In the genomic region with DNA sequence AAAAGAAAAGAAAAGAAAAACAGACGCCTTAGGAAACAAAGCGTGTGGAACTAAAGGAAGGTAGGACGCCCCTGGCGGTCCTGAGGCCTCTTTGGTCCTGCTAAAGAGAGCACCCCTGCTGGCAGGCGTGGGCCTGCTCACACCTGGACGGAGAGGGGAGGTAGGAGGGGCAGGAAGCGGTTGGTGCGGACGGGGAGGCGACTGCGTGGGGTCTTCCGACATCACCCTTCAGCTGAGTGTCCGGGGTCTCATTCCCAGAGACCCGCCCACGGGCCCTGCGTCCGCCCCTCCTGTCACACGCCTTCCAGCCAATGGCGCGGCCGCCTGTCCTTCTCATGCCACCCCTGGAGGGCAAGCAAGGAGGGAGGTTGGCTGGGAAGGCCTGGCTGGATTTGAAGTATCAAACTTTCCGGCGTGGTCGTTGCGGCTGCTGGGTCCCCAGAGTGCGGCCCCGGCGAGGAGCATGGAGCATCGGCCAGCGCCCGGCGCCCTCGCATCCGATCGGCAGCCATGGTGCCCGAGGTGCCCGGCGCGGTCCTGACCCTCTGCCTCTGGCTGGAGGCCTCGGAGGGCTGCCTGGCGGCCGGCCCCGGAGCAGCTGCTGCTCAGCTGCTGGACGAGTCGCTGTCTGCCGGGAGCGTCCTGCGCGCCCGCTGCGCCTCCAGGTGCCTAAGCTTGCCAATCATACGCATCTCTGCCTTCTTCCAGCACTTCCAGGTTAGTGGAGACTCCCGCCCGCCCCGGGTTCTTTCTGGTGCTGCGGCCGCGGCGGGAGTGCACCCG, we compare ENCODE assay signal across 8 cellular contexts. TPM values are rescaled to one million over a fixed set of nuclear protein-coding genes. Genes with fewer than 3 reads are reported as not detected.
DNase-seq lines count a peak whose midpoint lies in the region; ATAC-seq and TF ChIP-seq lines count a peak whose summit lies in the region.

No MANE protein-coding gene starts in this region.

- POLR2A ChIA-PET in naive thymus-derived CD4-positive, alpha-beta T cell (lab: Charles Lee): interaction anchor here (1.5 to 1.6 kb wide), 2 partner anchors 48 to 272 kb away, joined by 3 to 7 read pairs; a partner anchor contains a TSS

- no peaks in the 10 kb centered on the region for H3K9me3 ChIP-seq in naive thymus-derived CD4-positive, alpha-beta T cell (ENCODE audit: control insufficient read depth in 2 of 3, low read length in 3 of 3)
- H3K9me3 ChIP-seq in psoas muscle: no peaks in the 10 kb centered on the region

- no peaks in the 10 kb centered on the region for H3K36me3 Mint-ChIP-seq in activated naive CD4-positive, alpha-beta T cell treated with anti-CD3 and anti-CD28 coated beads, Interleukin-2, amount 10 ng/mL, durations not matched to agents 7 days and 5 days
- no peaks in the 10 kb centered on the region for H3K36me3 Mint-ChIP-seq in naive thymus-derived CD4-positive, alpha-beta T cell

- peaks cover 9 to 12% of the 10 kb centered on the region in 2 donors for H3K4me1 ChIP-seq in naive thymus-derived CD4-positive, alpha-beta T cell (ENCODE audit: control insufficient read depth in 2 of 2, insufficient read depth in 2 of 2, low read length in 2 of 2)
- no peaks in the 10 kb centered on the region for H3K4me1 ChIP-seq in psoas muscle

- peak overlapping the region; percentile 74 for H3K4me3 Mint-ChIP-seq in activated naive CD4-positive, alpha-beta T cell treated with anti-CD3 and anti-CD28 coated beads, Interleukin-2, amount 10 ng/mL, durations not matched to agents 7 days and 5 days
- peak overlapping the region in 5 of 10 donors; percentile 85 to 96 (median 89) for H3K4me3 Mint-ChIP-seq in naive thymus-derived CD4-positive, alpha-beta T cell

- 0% methylated on average over 31 to 59 of the region's 60 CpGs; no CpG with 5 or more reads in 1 of the 3 donors for WGBS in psoas muscle, 3 donors

- DNase-seq in GM10266 (ENCODE audit: extremely low spot score) (peak; percentile 63), psoas muscle (no peak), NCI-H2081 treated with DMSO at 0.1 percent for 48 hours (lab: John Stamatoyannopoulos, UW) (no peak), NCI-H2029 treated with DMSO at 0.1 percent for 48 hours (lab: John Stamatoyannopoulos, UW) (no peak)
- peak; percentile 64 for DNase-seq in activated naive CD4-positive, alpha-beta T cell treated with anti-CD3 and anti-CD28 coated beads, Interleukin-2, amount 10 ng/mL, durations not matched to agents 7 days and 5 days
- peak in 3 of 9 donors; percentile 35 to 41 (median 37) for DNase-seq in naive thymus-derived CD4-positive, alpha-beta T cell

- H3K27ac Mint-ChIP-seq in activated naive CD4-positive, alpha-beta T cell treated with anti-CD3 and anti-CD28 coated beads, Interleukin-2, amount 10 ng/mL, durations not matched to agents 7 days and 5 days: peak overlapping the region; percentile 78
- H3K27ac Mint-ChIP-seq in naive thymus-derived CD4-positive, alpha-beta T cell: peak overlapping the region in 5 of 9 donors; percentile 74 to 92 (median 82)

- H3K9me3 Mint-ChIP-seq in activated naive CD4-positive, alpha-beta T cell treated with anti-CD3 and anti-CD28 coated beads, Interleukin-2, amount 10 ng/mL, durations not matched to agents 7 days and 5 days: no peaks in the 10 kb centered on the region
- H3K9me3 Mint-ChIP-seq in naive thymus-derived CD4-positive, alpha-beta T cell: no peaks in the 10 kb centered on the region

- no peak overlapping the region for H3K27ac ChIP-seq in naive thymus-derived CD4-positive, alpha-beta T cell (ENCODE audit: low read depth, low read length)
- H3K27ac ChIP-seq in psoas muscle: no peak overlapping the region

- H3K27me3 ChIP-seq in naive thymus-derived CD4-positive, alpha-beta T cell (ENCODE audit: control insufficient read depth in 2 of 2, insufficient read depth in 2 of 2, low read length in 2 of 2): no peaks in the 10 kb centered on the region
- peaks cover 0 to 3% (median 0%) of the 10 kb centered on the region in 3 donors for H3K27me3 ChIP-seq in psoas muscle (ENCODE audit: insufficient read depth in 3 of 3, low read length in 2 of 3)

- intact Hi-C loops in naive thymus-derived CD4-positive, alpha-beta T cell (cut with micrococcal nuclease): loop anchor here (1.0 to 5.0 kb wide), 7 partner anchors 47 to 596 kb away; a partner anchor contains a TSS
- intact Hi-C loops in psoas muscle (cut with DNase I): no loop called here

- peaks cover 15% of the 10 kb centered on the region for H3K4me1 Mint-ChIP-seq in activated naive CD4-positive, alpha-beta T cell treated with anti-CD3 and anti-CD28 coated beads, Interleukin-2, amount 10 ng/mL, durations not matched to agents 7 days and 5 days
- H3K4me1 Mint-ChIP-seq in naive thymus-derived CD4-positive, alpha-beta T cell: peaks cover 0 to 20% (median 11%) of the 10 kb centered on the region in 7 donors

- peaks cover 4% of the 10 kb centered on the region for H3K27me3 Mint-ChIP-seq in activated naive CD4-positive, alpha-beta T cell treated with anti-CD3 and anti-CD28 coated beads, Interleukin-2, amount 10 ng/mL, durations not matched to agents 7 days and 5 days
- no peaks in the 10 kb centered on the region for H3K27me3 Mint-ChIP-seq in naive thymus-derived CD4-positive, alpha-beta T cell

- CTCF ChIA-PET in activated naive CD4-positive, alpha-beta T cell treated with anti-CD3 and anti-CD28 coated beads, Interleukin-2, amount 10 ng/mL, durations not matched to agents 7 days and 5 days (lab: Charles Lee): interaction anchor here (0.5 to 2.9 kb wide), 2 partner anchors 47 to 314 kb away, joined by 3 to 6 read pairs; a partner anchor contains a TSS
- CTCF ChIA-PET in naive thymus-derived CD4-positive, alpha-beta T cell (lab: Charles Lee): interaction anchor here (0.8 kb wide), 1 partner anchor 13 kb away, joined by 3 read pairs; no protein-coding TSS in a partner anchor

- peak overlapping the region; percentile 49 for H3K4me3 ChIP-seq in naive thymus-derived CD4-positive, alpha-beta T cell (ENCODE audit: low read length)
- no peak overlapping the region for H3K4me3 ChIP-seq in psoas muscle

- no peaks in the 10 kb centered on the region for H3K36me3 ChIP-seq in naive thymus-derived CD4-positive, alpha-beta T cell (ENCODE audit: control insufficient read depth in 2 of 3, insufficient read depth in 3 of 3, low read length in 3 of 3)
- no peaks in the 10 kb centered on the region for H3K36me3 ChIP-seq in psoas muscle (ENCODE audit: insufficient read depth in 1 of 2, low read depth in 1 of 2)

- TF ChIP-seq CTCF in GM10266 (IDR thresholded peaks at IDR 0.05; ENCODE audit: control insufficient read depth, insufficient read depth, low read depth, missing control alignments) (peak; percentile 56), psoas muscle (IDR thresholded peaks at IDR 0.05) (no peak)

- ATAC-seq in HG03196 (IDR thresholded peaks at IDR 0.05; ENCODE audit: unreplicated experiment) (peak; percentile 76), GM19324 (IDR thresholded peaks at IDR 0.05; ENCODE audit: low FRiP score, unreplicated experiment) (no peak), psoas muscle (no peak)
- ATAC-seq in naive thymus-derived CD4-positive, alpha-beta T cell: peak; percentile 83

RNA-seq across cellular contexts. Expression of a gene that starts 47.8 kb away (rescaled TPM):
- 1 to 10 TPM; 1.1 to 2.8 (median 1.7) TPM for total RNA-seq in naive thymus-derived CD4-positive, alpha-beta T cell
- polyA plus RNA-seq in naive thymus-derived CD4-positive, alpha-beta T cell: not detected
- total RNA-seq in psoas muscle: not detected
- polyA plus RNA-seq in psoas muscle: under 1 TPM in 2 of 3 donors, not detected in 1; 0.05 to 0.12 TPM

Comparison
In these comparisons a context has a peak if more than half of its experiments do, and no peak if none do; other contexts are left out.
1. DNase-seq: peak in GM10266 (single experiment) and activated naive CD4-positive, alpha-beta T cell treated with anti-CD3 and anti-CD28 coated beads, Interleukin-2, amount 10 ng/mL, durations not matched to agents 7 days and 5 days (single experiment); none in psoas muscle (0 of 2), NCI-H2081 treated with DMSO at 0.1 percent for 48 hours (single experiment) and NCI-H2029 treated with DMSO at 0.1 percent for 48 hours (single experiment).
2. ATAC-seq: peak in HG03196 (single experiment) and naive thymus-derived CD4-positive, alpha-beta T cell (single experiment); none in GM19324 (single experiment) and psoas muscle (0 of 4).
3. intact Hi-C loops: an anchor here in naive thymus-derived CD4-positive, alpha-beta T cell (1.0 to 5.0 kb wide); none called in psoas muscle.